8 cellular contexts compared by ENCODE assay signal in genomic region chr4:10157478-10158354, GRCh38. TPM values are rescaled to one million over a fixed set of nuclear protein-coding genes. Genes with fewer than 3 reads are reported as not detected.
DNase-seq lines count a peak whose midpoint lies in the region; ATAC-seq, FAIRE-seq and TF ChIP-seq lines count a peak whose summit lies in the region.

No MANE protein-coding gene starts in this region.

- TF ChIP-seq CTCF in DOHH2 (IDR thresholded peaks at IDR 0.05; ENCODE audit: low read depth, low read length, poor library complexity, severe bottlenecking): peak; percentile 78
- peak; percentile 80 for TF ChIP-seq CTCF in Panc1 (IDR thresholded peaks at IDR 0.05)
- TF ChIP-seq CTCF in heart left ventricle (IDR thresholded peaks at IDR 0.05): peak; percentile 70 to 85 (median 78)

- H3K9me3 ChIP-seq in DOHH2 (ENCODE audit: control insufficient read depth, insufficient read depth, low read length) (no peaks in the 10 kb centered on the region), Panc1 (ENCODE audit: control insufficient read depth, insufficient read depth, low read depth, low read length) (no peaks in the 10 kb centered on the region), heart left ventricle (no peaks in the 10 kb centered on the region)

- H3K9me2 ChIP-seq in DOHH2 (replicated peaks; ENCODE audit: control insufficient read depth, low read length): no peaks in the 10 kb centered on the region

- no TSS peak for BruUV-seq in Panc1 (replicated peaks; lab: Mats Ljungman, UMichigan)

- CTCF ChIA-PET in Panc1 (lab: Charles Lee): no interaction called here

- FAIRE-seq in HTR-8/SVneo (lab: Jason Lieb, UNC): peak; percentile 4

- H3K36me3 ChIP-seq in DOHH2 (ENCODE audit: control insufficient read depth, low read length): no peaks in the 10 kb centered on the region
- H3K36me3 ChIP-seq in Panc1 (ENCODE audit: control insufficient read depth, insufficient read depth, low read length): no peaks in the 10 kb centered on the region
- no peaks in the 10 kb centered on the region for H3K36me3 ChIP-seq in heart left ventricle

- H3K4me1 ChIP-seq in DOHH2 (ENCODE audit: control insufficient read depth, low read length) (no peaks in the 10 kb centered on the region), Panc1 (ENCODE audit: control insufficient read depth, insufficient read depth, low read length) (no peaks in the 10 kb centered on the region), heart left ventricle (peaks cover 0 to 3% (median 0%) of the 10 kb centered on the region in 12 donors)

- H4K20me1 ChIP-seq in DOHH2 (ENCODE audit: control insufficient read depth, insufficient read depth, low read depth, low read length): no peaks in the 10 kb centered on the region

- no peak overlapping the region for H3K27ac ChIP-seq in DOHH2 (ENCODE audit: low read depth, low read length)
- H3K27ac ChIP-seq in Panc1 (ENCODE audit: low read length): no peak overlapping the region
- H3K27ac ChIP-seq in heart left ventricle: peak overlapping the region in 1 of 12 donors; percentile 71

- 34 to 39% (median 38%) methylated on average over 8 to 9 of the region's 9 CpGs for WGBS in heart left ventricle, 4 donors

- peaks cover 37% of the 10 kb centered on the region for H3K27me3 ChIP-seq in DOHH2 (ENCODE audit: control insufficient read depth, low read length)
- no peaks in the 10 kb centered on the region; the same call in none of the 2 replicates for H3K27me3 ChIP-seq in Panc1 (ENCODE audit: control insufficient read depth, insufficient read depth, low read length)
- peaks cover 0 to 3% (median 0%) of the 10 kb centered on the region in 9 donors for H3K27me3 ChIP-seq in heart left ventricle

- DNase-seq in HTR-8/SVneo (ENCODE audit: insufficient read length, low spot score) (peak; percentile 66), Panc1 (ENCODE audit: low read depth, low spot score) (peak; percentile 22), amniotic epithelial cell (ENCODE audit: low read depth) (peak; percentile 59), heart left ventricle (peak in 4 of 5 donors; percentile 35 to 50 (median 44)), pulmonary artery endothelial cell (ENCODE audit: low read depth, low spot score) (peak; percentile 61), middle frontal gyrus (ENCODE audit: extremely low spot score, low spot score) (no peak)

- H3F3A ChIP-seq in DOHH2 (ENCODE audit: control insufficient read depth, insufficient read depth): no peaks in the 10 kb centered on the region

- H3K79me2 ChIP-seq in DOHH2 (ENCODE audit: control insufficient read depth, low read length): no peaks in the 10 kb centered on the region

- in situ Hi-C loops in Panc1 (cut with HindIII; ENCODE audit: low pct_unique_long_range_greater_than_20kb, low sequenced_read_pairs): no loop called here

- H3K4me2 ChIP-seq in DOHH2 (ENCODE audit: low read length): no peak overlapping the region

- peak; percentile 69 for ATAC-seq in GM21360 (IDR thresholded peaks at IDR 0.05; ENCODE audit: unreplicated experiment)
- peak; percentile 84 for ATAC-seq in Panc1
- peak; percentile 64 to 81 (median 72) for ATAC-seq in heart left ventricle

- TF ChIP-seq POLR2A in heart left ventricle (IDR thresholded peaks at IDR 0.05): no peak

- POLR2A ChIA-PET in Panc1 (lab: Charles Lee): interaction anchor here (0.6 kb wide), 1 partner anchor 319 kb away, joined by 7 read pairs; no protein-coding TSS in a partner anchor

- intact Hi-C loops in Panc1 (cut with micrococcal nuclease; ENCODE audit: unreplicated experiment): loop anchor here (10.0 kb wide), 1 partner anchor 247 kb away; no protein-coding TSS in a partner anchor
- intact Hi-C loops in heart left ventricle (cut with DNase I): loop anchor here in 7 of 10 donors (2.0 to 5.0 kb wide), 2 partner anchors 390 to 391 kb away; no protein-coding TSS in a partner anchor

- H3K4me3 ChIP-seq in DOHH2 (ENCODE audit: low read length): no peak overlapping the region
- H3K4me3 ChIP-seq in Panc1 (ENCODE audit: low read depth in 2 of 2, low read length in 2 of 2): no peak overlapping the region
- no peak overlapping the region for H3K4me3 ChIP-seq in heart left ventricle

RNA-seq across cellular contexts. Expression of gene WDR1, which starts 41.1 kb away (rescaled TPM):
- total RNA-seq in Panc1 (2021; ENCODE audit: unreplicated experiment): 260 TPM
- polyA plus RNA-seq in Panc1 (2012; ENCODE audit: insufficient read length): 339 TPM
- total RNA-seq in heart left ventricle: 100 to 1,000 TPM; 113 to 299 (median 185) TPM
- polyA plus RNA-seq in heart left ventricle: 100 to 1,000 TPM in 1 of 2 donors, 10 to 100 TPM in 1; 76.1 to 279 TPM
- total RNA-seq in pulmonary artery endothelial cell: 622 and 632 TPM in 2 replicates
